ENCODE assay signal across 23 cellular contexts in genomic region chr14:85076111-85076510, GRCh38.
DNase-seq lines count a peak whose midpoint lies in the region; ATAC-seq, FAIRE-seq and TF ChIP-seq lines count a peak whose summit lies in the region.
"Had no signal": no experiment of that assay in that cellular context is flagged by ENCODE, and none has a peak within 500 bp of the region (broad histone marks: within the 10 kb centered on the region; RNA-seq: fewer than 3 reads in every experiment).

No MANE protein-coding gene starts in this region.

- no peak overlapping the region for H3K27ac Mint-ChIP-seq in activated CD8-positive, alpha-beta T cell treated with anti-CD3 and anti-CD28 coated beads, Interleukin-2, amount 10 ng/mL, durations not matched to agents 7 days and 5 days
- H3K27ac Mint-ChIP-seq: CD4-positive, alpha-beta T cell; HFFc6 had no signal

- H3K36me3 ChIP-seq in SJCRH30 (no peaks in the 10 kb centered on the region), kidney (ENCODE audit: control insufficient read depth in 1 of 2, insufficient read depth in 2 of 2, low read length in 2 of 2) (no peaks in the 10 kb centered on the region)
- H3K36me3 ChIP-seq: BE2C had no signal

- TF ChIP-seq CTCF in epithelial cell of esophagus (IDR thresholded peaks at IDR 0.05; ENCODE audit: insufficient read depth, low read depth, low read length, missing control alignments): no peak
- no peak for TF ChIP-seq CTCF in kidney (IDR thresholded peaks at IDR 0.05; ENCODE audit: borderline replicate concordance, extremely low read depth, insufficient read depth)

- no peak for ATAC-seq in GM19452 (IDR thresholded peaks at IDR 0.05; ENCODE audit: unreplicated experiment)
- ATAC-seq in activated CD8-positive, alpha-beta T cell treated with anti-CD3 and anti-CD28 coated beads, Interleukin-2, amount 10 ng/mL, durations not matched to agents 7 days and 5 days: no peak
- ATAC-seq: HCT116 had no signal

- H3K4me1 ChIP-seq in SJCRH30 (peaks cover 9% of the 10 kb centered on the region), kidney (ENCODE audit: control insufficient read depth in 1 of 2, insufficient read depth in 1 of 2, low read depth in 1 of 2, low read length in 2 of 2) (no peaks in the 10 kb centered on the region)
- H3K4me1 ChIP-seq: BE2C had no signal

- POLR2A ChIA-PET in activated CD8-positive, alpha-beta T cell treated with anti-CD3 and anti-CD28 coated beads, Interleukin-2, amount 10 ng/mL, durations not matched to agents 7 days and 5 days (lab: Charles Lee): no interaction called here

- peak; percentile 11 for FAIRE-seq in kidney (lab: Jason Lieb, UNC)
- FAIRE-seq: A204.1, D721Med, HTR-8/SVneo had no signal

- no peak overlapping the region for H3K4me3 ChIP-seq in SJCRH30
- no peak overlapping the region for H3K4me3 ChIP-seq in epithelial cell of esophagus (ENCODE audit: low read length)
- no peak overlapping the region for H3K4me3 ChIP-seq in kidney (ENCODE audit: low read length in 2 of 2)

- no peak overlapping the region for H3K9ac ChIP-seq in kidney (ENCODE audit: low read length in 2 of 2)

- no peaks in the 10 kb centered on the region for H3K9me3 ChIP-seq in SJCRH30 (replicated peaks)
- no peaks in the 10 kb centered on the region for H3K9me3 ChIP-seq in kidney (ENCODE audit: control insufficient read depth in 1 of 2, low read length in 2 of 2)
- H3K9me3 ChIP-seq: BE2C, Caco-2 had no signal

- H3K4me3 Mint-ChIP-seq in activated CD8-positive, alpha-beta T cell treated with anti-CD3 and anti-CD28 coated beads, Interleukin-2, amount 10 ng/mL, durations not matched to agents 7 days and 5 days: no peak overlapping the region
- H3K4me3 Mint-ChIP-seq: CD4-positive, alpha-beta T cell; HFFc6 had no signal

- CTCF ChIA-PET in activated CD8-positive, alpha-beta T cell treated with anti-CD3 and anti-CD28 coated beads, Interleukin-2, amount 10 ng/mL, durations not matched to agents 7 days and 5 days (lab: Charles Lee): no interaction called here

- peak overlapping the region; percentile 65 for H3K27ac ChIP-seq in SJCRH30
- no peak overlapping the region for H3K27ac ChIP-seq in kidney (ENCODE audit: low read depth in 2 of 2, low read length in 2 of 2)

- H3K27me3 ChIP-seq in SJCRH30: no peaks in the 10 kb centered on the region
- H3K27me3 ChIP-seq: BE2C had no signal

- no peaks in the 10 kb centered on the region for H3K27me3 Mint-ChIP-seq in activated CD8-positive, alpha-beta T cell treated with anti-CD3 and anti-CD28 coated beads, Interleukin-2, amount 10 ng/mL, durations not matched to agents 7 days and 5 days (ENCODE audit: low read depth)
- H3K27me3 Mint-ChIP-seq: CD4-positive, alpha-beta T cell had no signal

- DNase-seq in NCI-H226 (peak; percentile 37), SJCRH30 (peak in 1 of 2 experiments; percentile 26), epithelial cell of esophagus (ENCODE audit: low read depth) (peak; percentile 57), kidney (no peak), midbrain (lab: John Stamatoyannopoulos, UW) (no peak)
- no peak for DNase-seq in activated CD8-positive, alpha-beta T cell treated with anti-CD3 and anti-CD28 coated beads, Interleukin-2, amount 10 ng/mL, durations not matched to agents 7 days and 5 days
- DNase-seq: ACHN; BE2C; C1 segment of cervical spinal cord; Caco-2; CD4-positive, alpha-beta T cell; DMS153; DMS79; GF-D8; GOT3; H7; HFFc6; IMR-90 had no signal

- H3K4me1 Mint-ChIP-seq in activated CD8-positive, alpha-beta T cell treated with anti-CD3 and anti-CD28 coated beads, Interleukin-2, amount 10 ng/mL, durations not matched to agents 7 days and 5 days (ENCODE audit: low read depth): no peaks in the 10 kb centered on the region

- no peaks in the 10 kb centered on the region for H3K9me3 Mint-ChIP-seq in activated CD8-positive, alpha-beta T cell treated with anti-CD3 and anti-CD28 coated beads, Interleukin-2, amount 10 ng/mL, durations not matched to agents 7 days and 5 days (ENCODE audit: insufficient read depth)
- H3K9me3 Mint-ChIP-seq: HFFc6 had no signal

- intact Hi-C loops in kidney (cut with DNase I): no loop called here

- no peaks in the 10 kb centered on the region for H3K36me3 Mint-ChIP-seq in activated CD8-positive, alpha-beta T cell treated with anti-CD3 and anti-CD28 coated beads, Interleukin-2, amount 10 ng/mL, durations not matched to agents 7 days and 5 days (ENCODE audit: low read depth)

Comparison
In these comparisons a context has a peak if more than half of its experiments do, and no peak if none do; other contexts are left out.
1. DNase-seq: peak in NCI-H226 (single experiment) and epithelial cell of esophagus (single experiment); none in kidney (single experiment), midbrain (single experiment) and activated CD8-positive, alpha-beta T cell treated with anti-CD3 and anti-CD28 coated beads, Interleukin-2, amount 10 ng/mL, durations not matched to agents 7 days and 5 days (single experiment).